14 cellular contexts compared by ENCODE assay signal in genomic region chr7:28705350-28705749, GRCh38.
DNase-seq lines count a peak whose midpoint lies in the region; ATAC-seq and TF ChIP-seq lines count a peak whose summit lies in the region.
"Had no signal": no experiment of that assay in that cellular context is flagged by ENCODE, and none has a peak within 500 bp of the region (broad histone marks: within the 10 kb centered on the region; RNA-seq: fewer than 3 reads in every experiment).

No MANE protein-coding gene starts in this region.

- H3K36me3 ChIP-seq in lower lobe of right lung, result no peaks in the 10 kb centered on the region
- H3K36me3 ChIP-seq: gastroesophageal sphincter, pancreas had no signal

- DNase-seq in GM12864 (ENCODE audit: low read depth), result peak; percentile 67
- no peak for DNase-seq in left lobe of liver (ENCODE audit: low spot score)
- DNase-seq in NCI-H774 (lab: John Stamatoyannopoulos, UW), result no peak
- no peak for DNase-seq in CD1c-positive myeloid dendritic cell (ENCODE audit: extremely low spot score)
- no peak for DNase-seq in lower lobe of right lung
- DNase-seq: activated CD8-positive, alpha-beta memory T cell treated with anti-CD3 and anti-CD28 coated beads for 24 hours; NCI-H69; pancreas; stimulated activated CD4-positive, alpha-beta T cell treated with anti-CD3 and anti-CD28 coated beads, Interleukin-2, amount 100 ng/mL, for 48 hours; T-cell had no signal

- ATAC-seq in GM19397 (IDR thresholded peaks at IDR 0.05; ENCODE audit: unreplicated experiment) (peak; percentile 76), HG02840 (IDR thresholded peaks at IDR 0.05; ENCODE audit: low FRiP score, unreplicated experiment) (peak; percentile 77), HG03520 (IDR thresholded peaks at IDR 0.05; ENCODE audit: unreplicated experiment) (peak; percentile 91), left lobe of liver (no peak), lower lobe of right lung (no peak)
- ATAC-seq: gastroesophageal sphincter, pancreas, T-cell had no signal

- no peaks in the 10 kb centered on the region for H3K9me3 ChIP-seq in lower lobe of right lung
- H3K9me3 ChIP-seq: gastroesophageal sphincter, pancreas had no signal

- no peak for TF ChIP-seq CTCF in GM12864 (IDR thresholded peaks at IDR 0.05; ENCODE audit: low read depth, low read length, missing control alignments)
- TF ChIP-seq CTCF in lower lobe of right lung (IDR thresholded peaks at IDR 0.05), result no peak

- H3K4me3 ChIP-seq in GM12864 (ENCODE audit: low read depth, low read length), result no peak overlapping the region
- H3K4me3 ChIP-seq in lower lobe of right lung, result no peak overlapping the region
- H3K4me3 ChIP-seq: gastroesophageal sphincter, pancreas had no signal

- intact Hi-C loops in lower lobe of right lung (cut with DNase I), result no loop called here

- H3K27me3 ChIP-seq in lower lobe of right lung (ENCODE audit: low read depth), result no peaks in the 10 kb centered on the region
- H3K27me3 ChIP-seq: gastroesophageal sphincter, pancreas had no signal

- peaks cover 19% of the 10 kb centered on the region for H3K4me1 ChIP-seq in lower lobe of right lung
- H3K4me1 ChIP-seq: pancreas had no signal

- no peak overlapping the region for H3K27ac ChIP-seq in lower lobe of right lung
- H3K27ac ChIP-seq: gastroesophageal sphincter, pancreas had no signal

Comparison
In these comparisons a context has a peak if more than half of its experiments do, and no peak if none do; other contexts are left out.
1. ATAC-seq: peak in GM19397 (single experiment), HG02840 (single experiment) and HG03520 (single experiment); none in left lobe of liver (single experiment) and lower lobe of right lung (0 of 2).